In genomic region chr11:83681045-83681781, GRCh38 we compare ENCODE assay signal across 9 cellular contexts.
A peak's percentile ranks its signal among the peaks of the same experiment; 100 is the strongest.
DNase-seq lines count a peak whose midpoint lies in the region; ATAC-seq, FAIRE-seq and TF ChIP-seq lines count a peak whose summit lies in the region.
"Had no signal": no experiment of that assay in that cellular context is flagged by ENCODE, and none has a peak within 500 bp of the region (broad histone marks: within the 10 kb centered on the region; RNA-seq: fewer than 3 reads in every experiment).

No MANE protein-coding gene starts in this region.

- no peaks in the 10 kb centered on the region for H3K4me1 Mint-ChIP-seq in stimulated activated naive CD8-positive, alpha-beta T cell treated with anti-CD3 and anti-CD28 coated beads, Interleukin-15, amount 100 ng/mL, for 72 hours

- no peaks in the 10 kb centered on the region for H3K36me3 ChIP-seq in mucosa of stomach (ENCODE audit: control insufficient read depth, insufficient read depth, low read length)

- H3K4me1 ChIP-seq in mucosa of stomach (ENCODE audit: control insufficient read depth, insufficient read depth, low read length) = no peaks in the 10 kb centered on the region

- no peak for TF ChIP-seq POLR2A in GM12892 (IDR thresholded peaks at IDR 0.05; ENCODE audit: low read depth, low read length)

- H3K9me3 Mint-ChIP-seq in stimulated activated naive CD8-positive, alpha-beta T cell treated with anti-CD3 and anti-CD28 coated beads, Interleukin-15, amount 100 ng/mL, for 72 hours = no peaks in the 10 kb centered on the region

- FAIRE-seq in GM12892 (lab: Jason Lieb, UNC) = peak; percentile 92

- H3K27me3 ChIP-seq in mucosa of stomach (ENCODE audit: control insufficient read depth, insufficient read depth, low read length) = no peaks in the 10 kb centered on the region

- H3K9ac ChIP-seq in mucosa of stomach (ENCODE audit: low read length) = peak overlapping the region; percentile 26

- no peak overlapping the region for H3K4me3 ChIP-seq in mucosa of stomach (ENCODE audit: low read length)

- DNase-seq in GM12892 (ENCODE audit: insufficient read length) = no peak
- peak; percentile 15 for DNase-seq in NCI-H748 treated with DMSO at 0.1 percent for 48 hours (lab: John Stamatoyannopoulos, UW)
- no peak for DNase-seq in cortex of kidney (lab: John Stamatoyannopoulos, UW)
- DNase-seq in GM03348 (ENCODE audit: low spot score) = no peak
- DNase-seq in stimulated activated naive CD8-positive, alpha-beta T cell treated with anti-CD3 and anti-CD28 coated beads, Interleukin-15, amount 100 ng/mL, for 72 hours = no peak
- DNase-seq in D341Med (ENCODE audit: low spot score) = no peak
- DNase-seq: midbrain had no signal

- no peaks in the 10 kb centered on the region for H3K27me3 Mint-ChIP-seq in stimulated activated naive CD8-positive, alpha-beta T cell treated with anti-CD3 and anti-CD28 coated beads, Interleukin-15, amount 100 ng/mL, for 72 hours

- ATAC-seq in HG02588 (IDR thresholded peaks at IDR 0.05; ENCODE audit: unreplicated experiment) = peak; percentile 63
- no peak for ATAC-seq in stimulated activated naive CD8-positive, alpha-beta T cell treated with anti-CD3 and anti-CD28 coated beads, Interleukin-15, amount 100 ng/mL, for 72 hours

- H3K9me3 ChIP-seq in mucosa of stomach (ENCODE audit: control insufficient read depth, low read length) = no peaks in the 10 kb centered on the region

- no peak overlapping the region for H3K27ac Mint-ChIP-seq in stimulated activated naive CD8-positive, alpha-beta T cell treated with anti-CD3 and anti-CD28 coated beads, Interleukin-15, amount 100 ng/mL, for 72 hours

- no peak overlapping the region for H3K4me3 Mint-ChIP-seq in stimulated activated naive CD8-positive, alpha-beta T cell treated with anti-CD3 and anti-CD28 coated beads, Interleukin-15, amount 100 ng/mL, for 72 hours
